7 cellular contexts compared by ENCODE assay signal in genomic region chrX:7083468-7084396, GRCh38.
DNase-seq lines count a peak whose midpoint lies in the region; ATAC-seq and TF ChIP-seq lines count a peak whose summit lies in the region.

No MANE protein-coding gene starts in this region.

- no peaks in the 10 kb centered on the region for H3K79me2 ChIP-seq in PC-3 (ENCODE audit: low read length)

- H3K4me3 Mint-ChIP-seq in activated T-helper 1 cell treated with anti-CD3 and anti-CD28 coated beads, Interleukin-12 subunit alpha, Interleukin-12 subunit beta, Interleukin-2, Interleukin-4 antibody, amounts not matched to agents 30 ng/mL and 10 ng/mL and 1 ng/mL, durations not matched to agents 14 hours and 24 hours and 36 hours = peak overlapping the region; percentile 63

- ATAC-seq in GM18867 (IDR thresholded peaks at IDR 0.05; ENCODE audit: unreplicated experiment) = peak; percentile 92
- peak; percentile 86 for ATAC-seq in HG02943 (IDR thresholded peaks at IDR 0.05; ENCODE audit: low read depth, unreplicated experiment)
- ATAC-seq in PC-3 = peak; percentile 99

- peak overlapping the region; percentile 36 for H3K27ac ChIP-seq in PC-3 (ENCODE audit: low read length)

- no peaks in the 10 kb centered on the region for H3K9me2 ChIP-seq in PC-3 (replicated peaks; ENCODE audit: low read length)

- peaks cover 13% of the 10 kb centered on the region for H3K4me1 ChIP-seq in PC-3 (ENCODE audit: insufficient read depth, low read length)

- no peak overlapping the region for H2AFZ ChIP-seq in PC-3 (ENCODE audit: low read length)

- intact Hi-C loops in PC-3 (cut with micrococcal nuclease) = loop anchor here (2.0 kb wide), 1 partner anchor 37 kb away; no protein-coding TSS in a partner anchor
- intact Hi-C loops in activated T-helper 1 cell treated with anti-CD3 and anti-CD28 coated beads, Interleukin-12 subunit alpha, Interleukin-12 subunit beta, Interleukin-2, Interleukin-4 antibody, amounts not matched to agents 30 ng/mL and 10 ng/mL and 1 ng/mL, durations not matched to agents 14 hours and 24 hours and 36 hours (cut with micrococcal nuclease) = loop anchor here (1.0 kb wide), 2 partner anchors 24 to 65 kb away; partner anchors contain the start of gene PUDP

- no peak overlapping the region for H3K9ac ChIP-seq in PC-3 (ENCODE audit: low read length)

- H3K36me3 Mint-ChIP-seq in activated T-helper 1 cell treated with anti-CD3 and anti-CD28 coated beads, Interleukin-12 subunit alpha, Interleukin-12 subunit beta, Interleukin-2, Interleukin-4 antibody, amounts not matched to agents 30 ng/mL and 10 ng/mL and 1 ng/mL, durations not matched to agents 14 hours and 24 hours and 36 hours (ENCODE audit: low read depth) = peaks cover 10% of the 10 kb centered on the region

- H3K27me3 ChIP-seq in PC-3 (ENCODE audit: low read length) = no peaks in the 10 kb centered on the region

- no peaks in the 10 kb centered on the region for H3K9me3 Mint-ChIP-seq in activated T-helper 1 cell treated with anti-CD3 and anti-CD28 coated beads, Interleukin-12 subunit alpha, Interleukin-12 subunit beta, Interleukin-2, Interleukin-4 antibody, amounts not matched to agents 30 ng/mL and 10 ng/mL and 1 ng/mL, durations not matched to agents 14 hours and 24 hours and 36 hours

- peak overlapping the region; percentile 29; the same call in 1 of the 2 replicates for H3K4me2 ChIP-seq in PC-3 (ENCODE audit: low read length)

- H3F3A ChIP-seq in PC-3 (ENCODE audit: low read length, unreplicated experiment) = no peaks in the 10 kb centered on the region

- H3K27ac Mint-ChIP-seq in activated T-helper 1 cell treated with anti-CD3 and anti-CD28 coated beads, Interleukin-12 subunit alpha, Interleukin-12 subunit beta, Interleukin-2, Interleukin-4 antibody, amounts not matched to agents 30 ng/mL and 10 ng/mL and 1 ng/mL, durations not matched to agents 14 hours and 24 hours and 36 hours = peak overlapping the region; percentile 88

- BruUV-seq in PC-3 (replicated peaks; lab: Mats Ljungman, UMichigan) = no TSS peak

- H3K4me3 ChIP-seq in PC-3 (ENCODE audit: low read length) = no peak overlapping the region

- no peaks in the 10 kb centered on the region; the same call in 1 of the 2 replicates for H3K36me3 ChIP-seq in PC-3 (ENCODE audit: low read depth, low read length)

- no peak for TF ChIP-seq CTCF in PC-3 (conservative IDR thresholded peaks at IDR 0.05; ENCODE audit: low read depth, low read length)

- peak; percentile 89 for DNase-seq in PC-3
- DNase-seq in activated T-helper 1 cell treated with anti-CD3 and anti-CD28 coated beads, Interleukin-12 subunit alpha, Interleukin-12 subunit beta, Interleukin-2, Interleukin-4 antibody, amounts not matched to agents 30 ng/mL and 10 ng/mL and 1 ng/mL, durations not matched to agents 14 hours and 24 hours and 36 hours (ENCODE audit: low spot score) = peak; percentile 63
- peak; percentile 98 for DNase-seq in iris pigment epithelial cell (ENCODE audit: low read depth)
- DNase-seq in stimulated activated CD8-positive, alpha-beta memory T cell treated with anti-CD3 and anti-CD28 coated beads, Interleukin-7, amount 100 ng/mL, for 4 hours (ENCODE audit: low read depth in 2 of 2) = peak; percentile 58 to 63
- DNase-seq in mucosa of gallbladder (ENCODE audit: low spot score) = no peak

- H3K27me3 Mint-ChIP-seq in activated T-helper 1 cell treated with anti-CD3 and anti-CD28 coated beads, Interleukin-12 subunit alpha, Interleukin-12 subunit beta, Interleukin-2, Interleukin-4 antibody, amounts not matched to agents 30 ng/mL and 10 ng/mL and 1 ng/mL, durations not matched to agents 14 hours and 24 hours and 36 hours (ENCODE audit: insufficient read depth) = no peaks in the 10 kb centered on the region

- POLR2A ChIA-PET in PC-3 (lab: Charles Lee; ENCODE audit: unreplicated experiment) = no interaction called here

- no peaks in the 10 kb centered on the region for H3K9me3 ChIP-seq in PC-3 (ENCODE audit: low read length)

- CTCF ChIA-PET in PC-3 (lab: Charles Lee) = no interaction called here

- H3K4me1 Mint-ChIP-seq in activated T-helper 1 cell treated with anti-CD3 and anti-CD28 coated beads, Interleukin-12 subunit alpha, Interleukin-12 subunit beta, Interleukin-2, Interleukin-4 antibody, amounts not matched to agents 30 ng/mL and 10 ng/mL and 1 ng/mL, durations not matched to agents 14 hours and 24 hours and 36 hours (ENCODE audit: low read depth) = peaks cover 46% of the 10 kb centered on the region

- H4K20me1 ChIP-seq in PC-3 (ENCODE audit: low read length) = no peaks in the 10 kb centered on the region
